In the genomic region with DNA sequence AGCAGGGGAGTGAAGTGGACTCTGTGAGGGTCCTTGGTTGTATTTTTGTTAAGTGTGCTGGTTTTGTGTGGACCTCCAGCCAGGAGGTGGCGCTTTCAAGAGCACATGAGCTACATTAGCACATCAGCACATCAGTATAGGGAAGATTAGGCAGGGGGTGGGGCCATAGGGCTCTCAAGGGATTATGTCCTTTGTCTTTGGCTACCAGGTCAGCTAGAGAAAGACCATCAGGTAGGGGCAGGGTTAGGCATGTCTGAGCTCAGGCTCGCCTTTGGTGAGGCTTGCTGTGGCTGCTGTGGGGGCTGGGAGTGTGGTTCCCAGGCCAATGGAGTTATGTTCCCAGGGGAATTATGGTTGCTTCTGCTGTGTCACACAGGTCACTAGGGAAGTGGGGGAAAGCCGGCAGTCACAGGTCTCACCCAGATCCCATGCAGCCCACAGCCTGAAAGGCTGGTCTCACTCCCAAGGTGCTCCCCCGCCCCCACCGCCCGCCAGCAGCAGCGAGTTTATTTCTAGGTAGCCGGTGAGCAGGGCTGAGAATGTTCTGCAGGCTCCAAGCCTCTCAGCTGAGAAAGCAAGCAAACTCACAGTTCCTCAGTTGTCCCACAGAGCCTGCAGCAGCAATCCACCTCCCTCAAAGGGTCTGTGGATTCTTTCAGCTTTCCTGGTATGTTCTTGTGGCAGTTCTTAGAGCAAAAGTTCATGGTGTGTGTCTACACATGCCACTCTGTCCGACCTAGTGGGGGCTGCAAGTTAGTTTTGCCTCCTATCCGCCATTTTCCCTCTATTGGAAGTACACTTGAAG, we compare ENCODE assay signal across 9 cellular contexts. TPM values are rescaled to one million over a fixed set of nuclear protein-coding genes. Genes with fewer than 3 reads are reported as not detected.
DNase-seq lines count a peak whose midpoint lies in the region; ATAC-seq and TF ChIP-seq lines count a peak whose summit lies in the region.
"Had no signal": no experiment of that assay in that cellular context is flagged by ENCODE, and none has a peak within 500 bp of the region (broad histone marks: within the 10 kb centered on the region; RNA-seq: fewer than 3 reads in every experiment).

No MANE protein-coding gene starts in this region.

- ATAC-seq in GM18907 (IDR thresholded peaks at IDR 0.05; ENCODE audit: unreplicated experiment) (peak; percentile 61), T-helper 17 cell (peak; percentile 47), HG02610 (IDR thresholded peaks at IDR 0.05; ENCODE audit: unreplicated experiment) (no peak)
- ATAC-seq in stimulated activated naive B cell treated with anti-CD40 and anti-IgM and Interleukin-4, amounts not matched to agents 10 μg/mL and 1 μg/mL and 100 μg/mL, for 72 hours (replicated peaks) = peak; percentile 66 to 74

- H3K9me3 ChIP-seq in T-helper 17 cell (ENCODE audit: control insufficient read depth, low read length, poor library complexity, severe bottlenecking) (no peaks in the 10 kb centered on the region), fibroblast of lung (ENCODE audit: control insufficient read depth, insufficient read depth, low read depth, low read length) (no peaks in the 10 kb centered on the region), tibial artery (peaks cover 0 to 4% (median 0%) of the 10 kb centered on the region in 3 donors)

- H3K27ac ChIP-seq in fibroblast of lung (ENCODE audit: insufficient read depth, low read length) (no peak overlapping the region), tibial artery (no peak overlapping the region)

- H3K36me3 Mint-ChIP-seq in T-helper 17 cell (ENCODE audit: low read depth) = no peaks in the 10 kb centered on the region
- H3K36me3 Mint-ChIP-seq in stimulated activated naive B cell treated with anti-CD40 and anti-IgM and Interleukin-4, amounts not matched to agents 10 μg/mL and 1 μg/mL and 100 μg/mL, for 72 hours = peaks cover 0 to 3% of the 10 kb centered on the region in 2 donors

- H3K4me1 Mint-ChIP-seq in T-helper 17 cell = peaks cover 6% of the 10 kb centered on the region
- peaks cover 3 to 6% of the 10 kb centered on the region in 2 donors for H3K4me1 Mint-ChIP-seq in stimulated activated naive B cell treated with anti-CD40 and anti-IgM and Interleukin-4, amounts not matched to agents 10 μg/mL and 1 μg/mL and 100 μg/mL, for 72 hours
- H3K4me1 Mint-ChIP-seq: neural crest cell had no signal

- intact Hi-C loops in tibial artery (cut with DNase I; ENCODE audit: low total_unique reads) = loop anchor here (2.0 to 10.0 kb wide), 2 partner anchors 347 to 891 kb away; a partner anchor contains a TSS

- peak overlapping the region; percentile 91 for H3K27ac Mint-ChIP-seq in T-helper 17 cell
- peak overlapping the region; percentile 81 for H3K27ac Mint-ChIP-seq in stimulated activated naive B cell treated with anti-CD40 and anti-IgM and Interleukin-4, amounts not matched to agents 10 μg/mL and 1 μg/mL and 100 μg/mL, for 72 hours

- H3K9me3 Mint-ChIP-seq in stimulated activated naive B cell treated with anti-CD40 and anti-IgM and Interleukin-4, amounts not matched to agents 10 μg/mL and 1 μg/mL and 100 μg/mL, for 72 hours = peaks cover 3 to 4% of the 10 kb centered on the region in 2 donors

- H3K27me3 Mint-ChIP-seq in T-helper 17 cell = peaks cover 36% of the 10 kb centered on the region
- H3K27me3 Mint-ChIP-seq in stimulated activated naive B cell treated with anti-CD40 and anti-IgM and Interleukin-4, amounts not matched to agents 10 μg/mL and 1 μg/mL and 100 μg/mL, for 72 hours = peaks cover 37 to 41% of the 10 kb centered on the region in 2 donors

- H3K27me3 ChIP-seq in BJ (ENCODE audit: control insufficient read depth, insufficient read depth, low read length) = peaks cover 2% of the 10 kb centered on the region; the same call in 1 of the 2 replicates
- H3K27me3 ChIP-seq in fibroblast of lung (ENCODE audit: control insufficient read depth, insufficient read depth, low read length) = no peaks in the 10 kb centered on the region
- H3K27me3 ChIP-seq in tibial artery = peaks cover 0 to 23% of the 10 kb centered on the region in 2 donors

- 0 out of 2 replicates have a peak, but pooled peaks have one; percentile 12 for TF ChIP-seq CTCF in BJ (IDR thresholded peaks at IDR 0.05; ENCODE audit: insufficient read depth, low read depth, low read length)
- peak; percentile 55 for TF ChIP-seq CTCF in LNCAP (IDR thresholded peaks at IDR 0.05)
- TF ChIP-seq CTCF in fibroblast of lung (conservative IDR thresholded peaks at IDR 0.05 in 1 of 2, IDR thresholded peaks at IDR 0.05 in 1 of 2; ENCODE audit: low read depth in 1 of 2, low read length in 2 of 2) = no peak
- TF ChIP-seq CTCF in tibial artery (IDR thresholded peaks at IDR 0.05) = no peak

- H3K4me1 ChIP-seq in fibroblast of lung (ENCODE audit: control insufficient read depth, extremely low read depth, insufficient read depth, low read length) = peaks cover under 1% of the 10 kb centered on the region
- H3K4me1 ChIP-seq in tibial artery = peaks cover 0 to 13% (median 5%) of the 10 kb centered on the region in 4 donors

- H3K36me3 ChIP-seq in BJ (ENCODE audit: control insufficient read depth, insufficient read depth, low read length) (no peaks in the 10 kb centered on the region), fibroblast of lung (ENCODE audit: control insufficient read depth, insufficient read depth, low read length) (no peaks in the 10 kb centered on the region), tibial artery (no peaks in the 10 kb centered on the region)

- no peak overlapping the region for H3K9ac ChIP-seq in fibroblast of lung (ENCODE audit: insufficient read depth, low read length)

- H3K4me3 ChIP-seq in BJ (ENCODE audit: low read depth, low read length) = no peak overlapping the region
- H3K4me3 ChIP-seq in fibroblast of lung (replicated peaks in 1 of 4; ENCODE audit: control extremely low read depth in 1 of 4, insufficient read depth in 1 of 4, low read depth in 3 of 4, low read length in 4 of 4) = peak overlapping the region in 2 of 4 experiments; percentile 56 to 73
- peak overlapping the region in 1 of 2 donors; percentile 40 for H3K4me3 ChIP-seq in tibial artery

- H3K4me2 ChIP-seq in fibroblast of lung (ENCODE audit: extremely low read depth, insufficient read depth, low read length) = peak overlapping the region; percentile 55

- DNase-seq in BJ (ENCODE audit: low read depth) = no peak
- no peak for DNase-seq in T-helper 17 cell
- DNase-seq in fibroblast of lung (ENCODE audit: low read depth in 2 of 2) = no peak
- DNase-seq in stimulated activated naive B cell treated with anti-CD40 and anti-IgM and Interleukin-4, amounts not matched to agents 10 μg/mL and 1 μg/mL and 100 μg/mL, for 72 hours = peak; percentile 10
- no peak for DNase-seq in tibial artery

- no peaks in the 10 kb centered on the region for H4K20me1 ChIP-seq in fibroblast of lung (ENCODE audit: control insufficient read depth, extremely low read depth, insufficient read depth, low read length)

- POLR2A ChIA-PET in BJ (lab: Charles Lee) = interaction anchor here (0.6 kb wide), 1 partner anchor 476 kb away, joined by 3 read pairs; no protein-coding TSS in a partner anchor

- H2AFZ ChIP-seq in fibroblast of lung (ENCODE audit: low read length) = peak overlapping the region; percentile 61

- CTCF ChIA-PET in BJ (lab: Yijun Ruan, JAX) = interaction anchor here (0.7 to 5.4 kb wide), 15 partner anchors 11 to 886 kb away, joined by 3 to 110 read pairs (median 4); a partner anchor contains a TSS

- peak overlapping the region; percentile 87 for H3K4me3 Mint-ChIP-seq in T-helper 17 cell
- H3K4me3 Mint-ChIP-seq in stimulated activated naive B cell treated with anti-CD40 and anti-IgM and Interleukin-4, amounts not matched to agents 10 μg/mL and 1 μg/mL and 100 μg/mL, for 72 hours = peak overlapping the region; percentile 46 to 70
- H3K4me3 Mint-ChIP-seq: neural crest cell had no signal

- no peaks in the 10 kb centered on the region for H3K79me2 ChIP-seq in fibroblast of lung (ENCODE audit: control insufficient read depth, insufficient read depth, low read length)

RNA-seq across cellular contexts. Expression of a gene that starts 13.7 kb away (rescaled TPM):
- polyA plus RNA-seq in BJ (2011; rRNA removed) = not detected in 2 replicates
- not detected in 2 replicates for polyA minus RNA-seq in BJ (2011; rRNA and poly(A)+ RNA removed)
- total RNA-seq in T-helper 17 cell = not detected
- total RNA-seq in fibroblast of lung = not detected in 2 replicates
- polyA plus RNA-seq in fibroblast of lung = not detected in 2 replicates
- polyA plus RNA-seq in fibroblast of lung (2012) = not detected in 2 replicates
- not detected in 2 replicates for polyA minus RNA-seq in fibroblast of lung (ENCODE audit: low replicate concordance)
- total RNA-seq: neural crest cell had no signal

RNA-seq across cellular contexts. Expression of a gene that starts 46.6 kb away (rescaled TPM):
- polyA plus RNA-seq in BJ (2011; rRNA removed) (0.64 TPM in 2 replicates), fibroblast of lung (0.19 and 0.23 TPM in 2 replicates)
- polyA minus RNA-seq in BJ (2011; rRNA and poly(A)+ RNA removed) = 2.5 and 3.2 TPM in 2 replicates
- total RNA-seq in T-helper 17 cell (under 1 TPM; 0.30 to 0.37 TPM), fibroblast of lung (0.26 and 0.33 TPM in 2 replicates)
- 0.13 TPM in 1 of 2 replicates, not detected in the other for polyA plus RNA-seq in fibroblast of lung (2012)
- 3.4 TPM in 1 of 2 replicates, not detected in the other for polyA minus RNA-seq in fibroblast of lung (ENCODE audit: low replicate concordance)
- total RNA-seq: neural crest cell had no signal

RNA-seq across cellular contexts. Expression of a gene that starts 54.9 kb away (rescaled TPM):
- 0.69 and 0.71 TPM in 2 replicates for polyA plus RNA-seq in BJ (2011; rRNA removed)
- 1.6 TPM in 2 replicates for polyA minus RNA-seq in BJ (2011; rRNA and poly(A)+ RNA removed)
- under 1 TPM; 0.40 to 0.50 TPM for total RNA-seq in T-helper 17 cell
- total RNA-seq in fibroblast of lung = not detected in 2 replicates
- polyA plus RNA-seq in fibroblast of lung = 0.34 and 0.49 TPM in 2 replicates
- polyA plus RNA-seq in fibroblast of lung (2012) = not detected in 2 replicates
- not detected in 2 replicates for polyA minus RNA-seq in fibroblast of lung (ENCODE audit: low replicate concordance)
- total RNA-seq: neural crest cell had no signal

Comparison
In these comparisons a context has a peak if more than half of its experiments do, and no peak if none do; other contexts are left out.
1. CTCF ChIP-seq: peak in BJ (single experiment) and LNCAP (single experiment); none in fibroblast of lung (0 of 2) and tibial artery (0 of 2).